Comparison of ENCODE assay signal across 1 cellular context in the genomic region with DNA sequence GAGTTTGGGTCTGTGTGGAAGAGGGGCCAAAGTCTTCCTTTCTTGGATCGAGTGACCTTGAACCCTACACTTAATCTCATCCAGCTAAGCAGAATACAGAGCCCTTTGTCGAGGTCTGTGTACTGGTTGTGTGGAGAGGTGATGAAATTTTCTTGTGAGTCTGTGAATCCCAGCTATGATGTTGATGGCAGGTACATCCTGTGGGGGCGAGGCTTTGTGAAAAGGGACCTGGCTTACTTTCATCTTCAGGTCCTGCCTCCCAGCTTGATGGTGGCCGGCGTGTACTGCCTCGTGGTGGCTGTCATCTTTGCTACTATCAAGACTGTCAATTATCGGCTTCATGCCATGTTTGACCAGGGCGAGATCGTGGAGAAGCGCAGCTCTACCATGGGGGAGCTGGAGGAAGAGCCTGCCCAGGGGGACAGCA.
A peak's percentile ranks its signal among the peaks of the same experiment; 100 is the strongest.
TF ChIP-seq lines count a peak whose summit lies in the region.

No MANE protein-coding gene starts in this region.

TF ChIP-seq in HepG2, 621 proteins besides CTCF, POLR2A, EP300 and RAD21 (continued from another document and continues in another):
- no peak for TF ChIP-seq TEAD3 (CRISPR knock-in tag; optimal IDR thresholded peaks at IDR 0.05; ENCODE audit: borderline replicate concordance)
- no peak for TF ChIP-seq ZNF839 (CRISPR knock-in tag; IDR thresholded peaks at IDR 0.05; ENCODE audit: borderline replicate concordance)
- TF ChIP-seq, protein P1, sequence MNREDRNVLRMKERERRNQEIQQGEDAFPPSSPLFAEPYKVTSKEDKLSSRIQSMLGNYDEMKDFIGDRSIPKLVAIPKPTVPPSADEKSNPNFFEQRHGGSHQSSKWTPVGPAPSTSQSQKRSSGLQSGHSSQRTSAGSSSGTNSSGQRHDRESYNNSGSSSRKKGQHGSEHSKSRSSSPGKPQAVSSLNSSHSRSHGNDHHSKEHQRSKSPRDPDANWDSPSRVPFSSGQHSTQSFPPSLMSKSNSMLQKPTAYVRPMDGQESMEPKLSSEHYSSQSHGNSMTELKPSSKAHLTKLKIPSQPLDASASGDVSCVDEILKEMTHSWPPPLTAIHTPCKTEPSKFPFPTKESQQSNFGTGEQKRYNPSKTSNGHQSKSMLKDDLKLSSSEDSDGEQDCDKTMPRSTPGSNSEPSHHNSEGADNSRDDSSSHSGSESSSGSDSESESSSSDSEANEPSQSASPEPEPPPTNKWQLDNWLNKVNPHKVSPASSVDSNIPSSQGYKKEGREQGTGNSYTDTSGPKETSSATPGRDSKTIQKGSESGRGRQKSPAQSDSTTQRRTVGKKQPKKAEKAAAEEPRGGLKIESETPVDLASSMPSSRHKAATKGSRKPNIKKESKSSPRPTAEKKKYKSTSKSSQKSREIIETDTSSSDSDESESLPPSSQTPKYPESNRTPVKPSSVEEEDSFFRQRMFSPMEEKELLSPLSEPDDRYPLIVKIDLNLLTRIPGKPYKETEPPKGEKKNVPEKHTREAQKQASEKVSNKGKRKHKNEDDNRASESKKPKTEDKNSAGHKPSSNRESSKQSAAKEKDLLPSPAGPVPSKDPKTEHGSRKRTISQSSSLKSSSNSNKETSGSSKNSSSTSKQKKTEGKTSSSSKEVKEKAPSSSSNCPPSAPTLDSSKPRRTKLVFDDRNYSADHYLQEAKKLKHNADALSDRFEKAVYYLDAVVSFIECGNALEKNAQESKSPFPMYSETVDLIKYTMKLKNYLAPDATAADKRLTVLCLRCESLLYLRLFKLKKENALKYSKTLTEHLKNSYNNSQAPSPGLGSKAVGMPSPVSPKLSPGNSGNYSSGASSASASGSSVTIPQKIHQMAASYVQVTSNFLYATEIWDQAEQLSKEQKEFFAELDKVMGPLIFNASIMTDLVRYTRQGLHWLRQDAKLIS (CRISPR knock-in tag; IDR thresholded peaks at IDR 0.05), result no peak
- TF ChIP-seq RBFOX2 (IDR thresholded peaks at IDR 0.05; ENCODE audit: low read depth, low read length), result no peak
- no peak for TF ChIP-seq TCF7L2 (IDR thresholded peaks at IDR 0.05; ENCODE audit: low read depth, low read length)
- TF ChIP-seq SMYD3 (CRISPR knock-in tag; IDR thresholded peaks at IDR 0.05), result no peak
- TF ChIP-seq RFX5 (IDR thresholded peaks at IDR 0.05; ENCODE audit: low read depth, low read length), result no peak
- TF ChIP-seq, protein P2, sequence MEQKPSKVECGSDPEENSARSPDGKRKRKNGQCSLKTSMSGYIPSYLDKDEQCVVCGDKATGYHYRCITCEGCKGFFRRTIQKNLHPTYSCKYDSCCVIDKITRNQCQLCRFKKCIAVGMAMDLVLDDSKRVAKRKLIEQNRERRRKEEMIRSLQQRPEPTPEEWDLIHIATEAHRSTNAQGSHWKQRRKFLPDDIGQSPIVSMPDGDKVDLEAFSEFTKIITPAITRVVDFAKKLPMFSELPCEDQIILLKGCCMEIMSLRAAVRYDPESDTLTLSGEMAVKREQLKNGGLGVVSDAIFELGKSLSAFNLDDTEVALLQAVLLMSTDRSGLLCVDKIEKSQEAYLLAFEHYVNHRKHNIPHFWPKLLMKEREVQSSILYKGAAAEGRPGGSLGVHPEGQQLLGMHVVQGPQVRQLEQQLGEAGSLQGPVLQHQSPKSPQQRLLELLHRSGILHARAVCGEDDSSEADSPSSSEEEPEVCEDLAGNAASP (CRISPR knock-in tag; IDR thresholded peaks at IDR 0.05; ENCODE audit: borderline replicate concordance), result no peak
- no peak for TF ChIP-seq NFATC3 (CRISPR knock-in tag; IDR thresholded peaks at IDR 0.05)
- TF ChIP-seq ZNF121 (CRISPR knock-in tag; IDR thresholded peaks at IDR 0.05), result no peak
- TF ChIP-seq POLR2G (IDR thresholded peaks at IDR 0.05; ENCODE audit: low read depth, low read length), result peak; percentile 7
- TF ChIP-seq ZBTB39 (CRISPR knock-in tag; IDR thresholded peaks at IDR 0.05), result no peak
- TF ChIP-seq ZNF230 (CRISPR knock-in tag; IDR thresholded peaks at IDR 0.05), result no peak
- TF ChIP-seq MEIS1 (CRISPR knock-in tag; IDR thresholded peaks at IDR 0.05; ENCODE audit: borderline replicate concordance), result no peak
- TF ChIP-seq ZFP36L2 (CRISPR knock-in tag; IDR thresholded peaks at IDR 0.05), result no peak
- TF ChIP-seq, protein P3, sequence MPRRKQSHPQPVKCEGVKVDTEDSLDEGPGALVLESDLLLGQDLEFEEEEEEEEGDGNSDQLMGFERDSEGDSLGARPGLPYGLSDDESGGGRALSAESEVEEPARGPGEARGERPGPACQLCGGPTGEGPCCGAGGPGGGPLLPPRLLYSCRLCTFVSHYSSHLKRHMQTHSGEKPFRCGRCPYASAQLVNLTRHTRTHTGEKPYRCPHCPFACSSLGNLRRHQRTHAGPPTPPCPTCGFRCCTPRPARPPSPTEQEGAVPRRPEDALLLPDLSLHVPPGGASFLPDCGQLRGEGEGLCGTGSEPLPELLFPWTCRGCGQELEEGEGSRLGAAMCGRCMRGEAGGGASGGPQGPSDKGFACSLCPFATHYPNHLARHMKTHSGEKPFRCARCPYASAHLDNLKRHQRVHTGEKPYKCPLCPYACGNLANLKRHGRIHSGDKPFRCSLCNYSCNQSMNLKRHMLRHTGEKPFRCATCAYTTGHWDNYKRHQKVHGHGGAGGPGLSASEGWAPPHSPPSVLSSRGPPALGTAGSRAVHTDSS (CRISPR knock-in tag; conservative IDR thresholded peaks at IDR 0.05), result no peak
- TF ChIP-seq ZNF558 (CRISPR knock-in tag; IDR thresholded peaks at IDR 0.05; ENCODE audit: borderline replicate concordance), result no peak
- TF ChIP-seq PPARG (CRISPR knock-in tag; conservative IDR thresholded peaks at IDR 0.05), result peak; percentile 37; the same call in 1 of the 2 replicates
- no peak for TF ChIP-seq ZNF720 (CRISPR knock-in tag; IDR thresholded peaks at IDR 0.05)
- no peak for TF ChIP-seq IKZF4 (CRISPR knock-in tag; IDR thresholded peaks at IDR 0.05; ENCODE audit: borderline replicate concordance, low read depth, not compliant biosample characterization)
- TF ChIP-seq WIZ (CRISPR knock-in tag; IDR thresholded peaks at IDR 0.05), result no peak
- TF ChIP-seq, protein P4, sequence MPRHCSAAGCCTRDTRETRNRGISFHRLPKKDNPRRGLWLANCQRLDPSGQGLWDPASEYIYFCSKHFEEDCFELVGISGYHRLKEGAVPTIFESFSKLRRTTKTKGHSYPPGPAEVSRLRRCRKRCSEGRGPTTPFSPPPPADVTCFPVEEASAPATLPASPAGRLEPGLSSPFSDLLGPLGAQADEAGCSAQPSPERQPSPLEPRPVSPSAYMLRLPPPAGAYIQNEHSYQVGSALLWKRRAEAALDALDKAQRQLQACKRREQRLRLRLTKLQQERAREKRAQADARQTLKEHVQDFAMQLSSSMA (CRISPR knock-in tag; IDR thresholded peaks at IDR 0.05), result no peak
- TF ChIP-seq, protein P5, sequence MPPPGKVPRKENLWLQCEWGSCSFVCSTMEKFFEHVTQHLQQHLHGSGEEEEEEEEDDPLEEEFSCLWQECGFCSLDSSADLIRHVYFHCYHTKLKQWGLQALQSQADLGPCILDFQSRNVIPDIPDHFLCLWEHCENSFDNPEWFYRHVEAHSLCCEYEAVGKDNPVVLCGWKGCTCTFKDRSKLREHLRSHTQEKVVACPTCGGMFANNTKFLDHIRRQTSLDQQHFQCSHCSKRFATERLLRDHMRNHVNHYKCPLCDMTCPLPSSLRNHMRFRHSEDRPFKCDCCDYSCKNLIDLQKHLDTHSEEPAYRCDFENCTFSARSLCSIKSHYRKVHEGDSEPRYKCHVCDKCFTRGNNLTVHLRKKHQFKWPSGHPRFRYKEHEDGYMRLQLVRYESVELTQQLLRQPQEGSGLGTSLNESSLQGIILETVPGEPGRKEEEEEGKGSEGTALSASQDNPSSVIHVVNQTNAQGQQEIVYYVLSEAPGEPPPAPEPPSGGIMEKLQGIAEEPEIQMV (CRISPR knock-in tag; IDR thresholded peaks at IDR 0.05; ENCODE audit: low read depth), result no peak
- TF ChIP-seq RARA (CRISPR knock-in tag; IDR thresholded peaks at IDR 0.05), result no peak; the same call in none of the 2 replicates
- TF ChIP-seq, protein P6, sequence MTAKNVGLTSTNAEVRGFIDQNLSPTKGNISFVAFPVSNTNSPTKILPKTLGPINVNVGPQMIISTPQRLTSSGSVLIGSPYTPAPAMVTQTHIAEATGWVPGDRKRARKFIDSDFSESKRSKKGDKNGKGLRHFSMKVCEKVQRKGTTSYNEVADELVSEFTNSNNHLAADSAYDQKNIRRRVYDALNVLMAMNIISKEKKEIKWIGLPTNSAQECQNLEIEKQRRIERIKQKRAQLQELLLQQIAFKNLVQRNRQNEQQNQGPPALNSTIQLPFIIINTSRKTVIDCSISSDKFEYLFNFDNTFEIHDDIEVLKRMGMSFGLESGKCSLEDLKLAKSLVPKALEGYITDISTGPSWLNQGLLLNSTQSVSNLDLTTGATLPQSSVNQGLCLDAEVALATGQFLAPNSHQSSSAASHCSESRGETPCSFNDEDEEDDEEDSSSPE (CRISPR knock-in tag; IDR thresholded peaks at IDR 0.05), result no peak
- no peak for TF ChIP-seq CSRNP2 (CRISPR knock-in tag; conservative IDR thresholded peaks at IDR 0.05; ENCODE audit: low read depth)
- TF ChIP-seq ZNF678 (CRISPR knock-in tag; IDR thresholded peaks at IDR 0.05), result no peak
- peak; percentile 47; the same call in 1 of the 2 replicates for TF ChIP-seq ATF2 (CRISPR knock-in tag; IDR thresholded peaks at IDR 0.05)
- no peak for TF ChIP-seq ZNF17 (CRISPR knock-in tag; IDR thresholded peaks at IDR 0.05)
- TF ChIP-seq PCBP1 (IDR thresholded peaks at IDR 0.05; ENCODE audit: borderline replicate concordance, low read depth, low read length), result no peak
- TF ChIP-seq KLF6 (CRISPR knock-in tag; IDR thresholded peaks at IDR 0.05), result no peak
- TF ChIP-seq, protein P7, sequence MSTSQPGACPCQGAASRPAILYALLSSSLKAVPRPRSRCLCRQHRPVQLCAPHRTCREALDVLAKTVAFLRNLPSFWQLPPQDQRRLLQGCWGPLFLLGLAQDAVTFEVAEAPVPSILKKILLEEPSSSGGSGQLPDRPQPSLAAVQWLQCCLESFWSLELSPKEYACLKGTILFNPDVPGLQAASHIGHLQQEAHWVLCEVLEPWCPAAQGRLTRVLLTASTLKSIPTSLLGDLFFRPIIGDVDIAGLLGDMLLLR (CRISPR knock-in tag; IDR thresholded peaks at IDR 0.05), result no peak
- TF ChIP-seq MYNN (CRISPR knock-in tag; IDR thresholded peaks at IDR 0.05; ENCODE audit: low read depth), result no peak
- TF ChIP-seq ZNF564 (CRISPR knock-in tag; IDR thresholded peaks at IDR 0.05), result 0 out of 2 replicates have a peak, but pooled peaks have one; percentile 8
- TF ChIP-seq ELF3 (CRISPR knock-in tag; IDR thresholded peaks at IDR 0.05), result no peak
- 0 out of 4 replicates have a peak, but pooled peaks of 1 of the 2 experiments have one; percentile 21 for TF ChIP-seq KLF16 (CRISPR knock-in tag; IDR thresholded peaks at IDR 0.05)
- no peak for TF ChIP-seq ZFP36 (IDR thresholded peaks at IDR 0.05; ENCODE audit: borderline replicate concordance, low read depth, low read length, partially characterized antibody)
- TF ChIP-seq FOSL2 (CRISPR knock-in tag; IDR thresholded peaks at IDR 0.05), result 0 out of 2 replicates have a peak, but pooled peaks have one; percentile 29
- TF ChIP-seq NCOR1 (IDR thresholded peaks at IDR 0.05; ENCODE audit: borderline replicate concordance, low read length), result peak; percentile 77; the same call in 1 of the 2 replicates
- TF ChIP-seq, protein P8, sequence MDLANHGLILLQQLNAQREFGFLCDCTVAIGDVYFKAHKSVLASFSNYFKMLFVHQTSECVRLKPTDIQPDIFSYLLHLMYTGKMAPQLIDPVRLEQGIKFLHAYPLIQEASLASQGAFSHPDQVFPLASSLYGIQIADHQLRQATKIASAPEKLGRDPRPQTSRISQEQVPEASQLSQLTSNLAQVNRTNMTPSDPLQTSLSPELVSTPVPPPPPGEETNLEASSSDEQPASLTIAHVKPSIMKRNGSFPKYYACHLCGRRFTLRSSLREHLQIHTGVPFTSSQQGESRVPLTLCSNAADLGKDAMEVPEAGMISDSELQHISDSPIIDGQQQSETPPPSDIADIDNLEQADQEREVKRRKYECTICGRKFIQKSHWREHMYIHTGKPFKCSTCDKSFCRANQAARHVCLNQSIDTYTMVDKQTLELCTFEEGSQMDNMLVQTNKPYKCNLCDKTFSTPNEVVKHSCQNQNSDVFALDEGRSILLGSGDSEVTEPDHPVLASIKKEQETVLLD (CRISPR knock-in tag; IDR thresholded peaks at IDR 0.05; ENCODE audit: low read depth), result no peak
- TF ChIP-seq HDAC2 (CRISPR knock-in tag; IDR thresholded peaks at IDR 0.05), result 0 out of 2 replicates have a peak, but pooled peaks have one; percentile 14
